In genomic region chr9:84107995-84108394, GRCh38 we compare ENCODE assay signal across 13 cellular contexts.
DNase-seq lines count a peak whose midpoint lies in the region; ATAC-seq lines count a peak whose summit lies in the region.
"Had no signal": no experiment of that assay in that cellular context is flagged by ENCODE, and none has a peak within 500 bp of the region (broad histone marks: within the 10 kb centered on the region; RNA-seq: fewer than 3 reads in every experiment).

No MANE protein-coding gene starts in this region.

- intact Hi-C loops in CD4-positive, alpha-beta memory T cell (cut with micrococcal nuclease) = no loop called here
- intact Hi-C loops in left colon (cut with DNase I, micrococcal nuclease) = no loop called here
- intact Hi-C loops in activated naive CD4-positive, alpha-beta T cell treated with anti-CD3 and anti-CD28 coated beads for 36 hours (cut with micrococcal nuclease) = no loop called here

- POLR2A ChIA-PET in CD4-positive, alpha-beta memory T cell (lab: Charles Lee; ENCODE audit: partially characterized antibody) = no interaction called here

- peaks cover 34% of the 10 kb centered on the region for H3K27me3 Mint-ChIP-seq in activated CD8-positive, alpha-beta memory T cell treated with anti-CD3 and anti-CD28 coated beads, Interleukin-2, amount 10 ng/mL, durations not matched to agents 7 days and 5 days
- H3K27me3 Mint-ChIP-seq in CD4-positive, alpha-beta memory T cell = peaks cover 5 to 18% of the 10 kb centered on the region in 2 donors
- peaks cover 28% of the 10 kb centered on the region for H3K27me3 Mint-ChIP-seq in T-helper 2 cell treated with Interferon-gamma antibody and Interleukin-4, amounts not matched to agents 5 μg/mL and 100 μg/mL, for 36 hours (ENCODE audit: low read depth)
- peaks cover 35% of the 10 kb centered on the region for H3K27me3 Mint-ChIP-seq in activated naive CD4-positive, alpha-beta T cell treated with anti-CD3 and anti-CD28 coated beads for 36 hours (ENCODE audit: low read depth)

- H3K36me3 ChIP-seq in CD4-positive, alpha-beta memory T cell (ENCODE audit: insufficient read depth, low read length) = no peaks in the 10 kb centered on the region
- H3K36me3 ChIP-seq: BE2C had no signal

- H3K4me3 Mint-ChIP-seq in activated CD8-positive, alpha-beta memory T cell treated with anti-CD3 and anti-CD28 coated beads, Interleukin-2, amount 10 ng/mL, durations not matched to agents 7 days and 5 days = no peak overlapping the region
- peak overlapping the region in 7 of 8 donors; percentile 32 to 56 (median 43) for H3K4me3 Mint-ChIP-seq in CD4-positive, alpha-beta memory T cell
- peak overlapping the region; percentile 25 for H3K4me3 Mint-ChIP-seq in T-helper 2 cell treated with Interferon-gamma antibody and Interleukin-4, amounts not matched to agents 5 μg/mL and 100 μg/mL, for 36 hours
- no peak overlapping the region for H3K4me3 Mint-ChIP-seq in activated naive CD4-positive, alpha-beta T cell treated with anti-CD3 and anti-CD28 coated beads for 36 hours
- H3K4me3 Mint-ChIP-seq: CD4-positive, CD25-positive, alpha-beta regulatory T cell had no signal

- H3K27ac Mint-ChIP-seq in activated CD8-positive, alpha-beta memory T cell treated with anti-CD3 and anti-CD28 coated beads, Interleukin-2, amount 10 ng/mL, durations not matched to agents 7 days and 5 days = peak overlapping the region; percentile 57
- H3K27ac Mint-ChIP-seq in CD4-positive, alpha-beta memory T cell = peak overlapping the region in 3 of 7 donors; percentile 35 to 77 (median 68)
- H3K27ac Mint-ChIP-seq in T-helper 2 cell treated with Interferon-gamma antibody and Interleukin-4, amounts not matched to agents 5 μg/mL and 100 μg/mL, for 36 hours = peak overlapping the region; percentile 31
- no peak overlapping the region for H3K27ac Mint-ChIP-seq in activated naive CD4-positive, alpha-beta T cell treated with anti-CD3 and anti-CD28 coated beads for 36 hours

- no peak overlapping the region for H3K27ac ChIP-seq in CD4-positive, alpha-beta memory T cell (ENCODE audit: low read depth, low read length)
- H3K27ac ChIP-seq: GM23248 had no signal

- no peaks in the 10 kb centered on the region for H3K27me3 ChIP-seq in CD4-positive, alpha-beta memory T cell (ENCODE audit: insufficient read depth, low read length)

- H3K36me3 Mint-ChIP-seq in activated CD8-positive, alpha-beta memory T cell treated with anti-CD3 and anti-CD28 coated beads, Interleukin-2, amount 10 ng/mL, durations not matched to agents 7 days and 5 days = no peaks in the 10 kb centered on the region
- H3K36me3 Mint-ChIP-seq in CD4-positive, alpha-beta memory T cell = no peaks in the 10 kb centered on the region
- no peaks in the 10 kb centered on the region for H3K36me3 Mint-ChIP-seq in T-helper 2 cell treated with Interferon-gamma antibody and Interleukin-4, amounts not matched to agents 5 μg/mL and 100 μg/mL, for 36 hours (ENCODE audit: low read depth)
- no peaks in the 10 kb centered on the region for H3K36me3 Mint-ChIP-seq in activated naive CD4-positive, alpha-beta T cell treated with anti-CD3 and anti-CD28 coated beads for 36 hours (ENCODE audit: low read depth)
- H3K36me3 Mint-ChIP-seq: CD4-positive, CD25-positive, alpha-beta regulatory T cell had no signal

- no peak overlapping the region for H3K4me3 ChIP-seq in CD4-positive, alpha-beta memory T cell (ENCODE audit: low read length in 2 of 2)
- H3K4me3 ChIP-seq: GM23248 had no signal

- H3K9me3 Mint-ChIP-seq in activated CD8-positive, alpha-beta memory T cell treated with anti-CD3 and anti-CD28 coated beads, Interleukin-2, amount 10 ng/mL, durations not matched to agents 7 days and 5 days (ENCODE audit: low read depth) = peaks cover 6% of the 10 kb centered on the region
- H3K9me3 Mint-ChIP-seq in CD4-positive, alpha-beta memory T cell = peaks cover 0 to 9% (median 4%) of the 10 kb centered on the region in 8 donors
- H3K9me3 Mint-ChIP-seq in T-helper 2 cell treated with Interferon-gamma antibody and Interleukin-4, amounts not matched to agents 5 μg/mL and 100 μg/mL, for 36 hours = no peaks in the 10 kb centered on the region
- H3K9me3 Mint-ChIP-seq in activated naive CD4-positive, alpha-beta T cell treated with anti-CD3 and anti-CD28 coated beads for 36 hours = peaks cover 5% of the 10 kb centered on the region

- CTCF ChIA-PET in activated CD8-positive, alpha-beta memory T cell treated with anti-CD3 and anti-CD28 coated beads, Interleukin-2, amount 10 ng/mL, durations not matched to agents 7 days and 5 days (lab: Charles Lee) = interaction anchor here (1.0 kb wide), 1 partner anchor 153 kb away, joined by 3 read pairs; no protein-coding TSS in a partner anchor
- CTCF ChIA-PET in CD4-positive, alpha-beta memory T cell (lab: Charles Lee; ENCODE audit: partially characterized antibody) = no interaction called here
- CTCF ChIA-PET in activated naive CD4-positive, alpha-beta T cell treated with anti-CD3 and anti-CD28 coated beads for 36 hours (lab: Charles Lee) = interaction anchor here (0.7 kb wide), 1 partner anchor 15 kb away, joined by 5 read pairs; no protein-coding TSS in a partner anchor

- H3K9me3 ChIP-seq in CD4-positive, alpha-beta memory T cell (ENCODE audit: control insufficient read depth in 1 of 2, low read length in 2 of 2) = no peaks in the 10 kb centered on the region
- H3K9me3 ChIP-seq: BE2C, Caco-2 had no signal

- peaks cover 15% of the 10 kb centered on the region for H3K4me1 ChIP-seq in CD4-positive, alpha-beta memory T cell (ENCODE audit: insufficient read depth, low read length)
- H3K4me1 ChIP-seq: BE2C, Caco-2 had no signal

- no peak for ATAC-seq in activated CD8-positive, alpha-beta memory T cell treated with anti-CD3 and anti-CD28 coated beads, Interleukin-2, amount 10 ng/mL, durations not matched to agents 7 days and 5 days
- peak; percentile 92 for ATAC-seq in left colon

- DNase-seq in activated CD8-positive, alpha-beta memory T cell treated with anti-CD3 and anti-CD28 coated beads, Interleukin-2, amount 10 ng/mL, durations not matched to agents 7 days and 5 days = no peak
- DNase-seq in activated CD8-positive, alpha-beta memory T cell treated with anti-CD3 and anti-CD28 coated beads, Interleukin-2, amount 50 U/mL, for 4 hours = no peak
- peak in 3 of 5 donors; percentile 3 to 6 (median 3) for DNase-seq in CD4-positive, alpha-beta memory T cell
- DNase-seq in T-helper 2 cell treated with Interferon-gamma antibody and Interleukin-4, amounts not matched to agents 5 μg/mL and 100 μg/mL, for 36 hours (ENCODE audit: low spot score) = no peak
- DNase-seq in left colon (no peak), OCI-M2 (lab: John Stamatoyannopoulos, UW; ENCODE audit: unreplicated experiment) (no peak)
- no peak for DNase-seq in activated naive CD4-positive, alpha-beta T cell treated with anti-CD3 and anti-CD28 coated beads for 36 hours
- DNase-seq: BE2C, C1 segment of cervical spinal cord, Caco-2, GM23248, HCEC 1CT had no signal

- H3K4me1 Mint-ChIP-seq in activated CD8-positive, alpha-beta memory T cell treated with anti-CD3 and anti-CD28 coated beads, Interleukin-2, amount 10 ng/mL, durations not matched to agents 7 days and 5 days = peaks cover 14% of the 10 kb centered on the region
- H3K4me1 Mint-ChIP-seq in CD4-positive, alpha-beta memory T cell = peaks cover 19 to 26% (median 23%) of the 10 kb centered on the region in 4 donors
- peaks cover 19% of the 10 kb centered on the region for H3K4me1 Mint-ChIP-seq in T-helper 2 cell treated with Interferon-gamma antibody and Interleukin-4, amounts not matched to agents 5 μg/mL and 100 μg/mL, for 36 hours (ENCODE audit: low read depth)
- H3K4me1 Mint-ChIP-seq in activated naive CD4-positive, alpha-beta T cell treated with anti-CD3 and anti-CD28 coated beads for 36 hours (ENCODE audit: low read depth) = peaks cover 16% of the 10 kb centered on the region

Comparison
In these comparisons a context has a peak if more than half of its experiments do, and no peak if none do; other contexts are left out.
1. DNase-seq: peak in CD4-positive, alpha-beta memory T cell (3 of 5); none in activated CD8-positive, alpha-beta memory T cell treated with anti-CD3 and anti-CD28 coated beads, Interleukin-2, amount 10 ng/mL, durations not matched to agents 7 days and 5 days (single experiment), activated CD8-positive, alpha-beta memory T cell treated with anti-CD3 and anti-CD28 coated beads, Interleukin-2, amount 50 U/mL, for 4 hours (single experiment), T-helper 2 cell treated with Interferon-gamma antibody and Interleukin-4, amounts not matched to agents 5 μg/mL and 100 μg/mL, for 36 hours (single experiment), left colon (0 of 2), OCI-M2 (single experiment) and activated naive CD4-positive, alpha-beta T cell treated with anti-CD3 and anti-CD28 coated beads for 36 hours (single experiment).
2. H3K4me3 Mint-ChIP-seq: peak in CD4-positive, alpha-beta memory T cell (7 of 8) and T-helper 2 cell treated with Interferon-gamma antibody and Interleukin-4, amounts not matched to agents 5 μg/mL and 100 μg/mL, for 36 hours (single experiment); none in activated CD8-positive, alpha-beta memory T cell treated with anti-CD3 and anti-CD28 coated beads, Interleukin-2, amount 10 ng/mL, durations not matched to agents 7 days and 5 days (single experiment) and activated naive CD4-positive, alpha-beta T cell treated with anti-CD3 and anti-CD28 coated beads for 36 hours (single experiment).